Comparison of ENCODE assay signal across 31 cellular contexts in the genomic region with DNA sequence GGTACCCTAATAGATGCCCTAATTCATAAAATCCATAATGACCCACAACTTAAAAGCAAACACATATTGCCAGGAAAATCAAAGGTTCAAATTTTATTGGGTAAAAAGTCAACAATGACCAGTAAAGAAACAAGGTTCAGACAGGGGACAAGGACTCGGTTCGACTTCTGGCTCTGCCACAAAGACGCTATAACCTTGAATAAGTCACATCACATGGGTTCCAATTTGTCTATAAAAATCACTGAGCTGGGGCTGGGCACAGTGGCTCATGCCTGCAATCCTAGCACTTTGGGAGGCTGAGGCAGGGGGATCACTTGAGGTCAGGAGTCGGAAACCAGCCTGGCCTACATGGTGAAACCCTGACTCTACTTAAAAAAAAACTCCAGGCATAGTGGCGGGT.
DNase-seq lines count a peak whose midpoint lies in the region; ATAC-seq and TF ChIP-seq lines count a peak whose summit lies in the region.
"Had no signal": no experiment of that assay in that cellular context is flagged by ENCODE, and none has a peak within 500 bp of the region (broad histone marks: within the 10 kb centered on the region; RNA-seq: fewer than 3 reads in every experiment).

No MANE protein-coding gene starts in this region.

- CTCF ChIA-PET in T-cell (lab: Charles Lee), result no interaction called here

- peak overlapping the region; percentile 45 to 66 for H3K27ac ChIP-seq in prostate gland
- H3K27ac ChIP-seq: breast epithelium, epithelial cell of prostate, GM23248, ovary, SJSA1, skin epidermis, upper lobe of right lung had no signal

- peak overlapping the region; percentile 56 for H3K27ac Mint-ChIP-seq in activated naive CD8-positive, alpha-beta T cell
- no peak overlapping the region for H3K27ac Mint-ChIP-seq in activated naive CD8-positive, alpha-beta T cell treated with anti-CD3 and anti-CD28 coated beads for 36 hours
- H3K27ac Mint-ChIP-seq in T-cell (peak overlapping the region; percentile 44 to 70), endothelial cell (ENCODE audit: unreplicated experiment) (no peak overlapping the region)
- H3K27ac Mint-ChIP-seq: HFFc6; stimulated activated naive B cell treated with anti-CD40 and anti-IgM and Interleukin-4, amounts not matched to agents 10 μg/mL and 1 μg/mL and 100 μg/mL, for 72 hours had no signal

- H3K4me3 Mint-ChIP-seq in activated naive CD8-positive, alpha-beta T cell, result no peak overlapping the region
- no peak overlapping the region for H3K4me3 Mint-ChIP-seq in activated naive CD8-positive, alpha-beta T cell treated with anti-CD3 and anti-CD28 coated beads for 36 hours
- H3K4me3 Mint-ChIP-seq in T-cell (no peak overlapping the region), endothelial cell (ENCODE audit: unreplicated experiment) (peak overlapping the region; percentile 50)
- H3K4me3 Mint-ChIP-seq: HFFc6; neural crest cell; stimulated activated naive B cell treated with anti-CD40 and anti-IgM and Interleukin-4, amounts not matched to agents 10 μg/mL and 1 μg/mL and 100 μg/mL, for 72 hours had no signal

- no peaks in the 10 kb centered on the region for H3K27me3 ChIP-seq in prostate gland (replicated peaks; ENCODE audit: insufficient read depth)
- H3K27me3 ChIP-seq: breast epithelium, ovary, SJSA1, upper lobe of right lung had no signal

- DNase-seq in activated naive CD8-positive, alpha-beta T cell treated with anti-CD3 and anti-CD28 coated beads for 36 hours, result no peak
- DNase-seq in T-cell (no peak), endothelial cell (ENCODE audit: low spot score) (no peak), prostate gland (ENCODE audit: low spot score) (peak; percentile 59), NCI-H82 (lab: John Stamatoyannopoulos, UW) (no peak), ecto neural progenitor cell (ENCODE audit: low spot score) (no peak)
- DNase-seq in stimulated activated CD8-positive, alpha-beta memory T cell treated with anti-CD3 and anti-CD28 coated beads, Interleukin-4, amount 100 ng/mL, for 48 hours, result no peak
- DNase-seq: activated CD4-positive, CD25-positive, alpha-beta regulatory T cell treated with anti-CD3 and anti-CD28 coated beads, Interleukin-2, amount 50 U/mL, for 72 hours; activated CD8-positive, alpha-beta memory T cell treated with anti-CD3 and anti-CD28 coated beads for 24 hours; activated T-cell treated with anti-CD3 and anti-CD28 coated beads, Interleukin-2, amount 50 U/mL, for 1 hour; anterior cingulate cortex; Calu3; DMS79 treated with DMSO at 0.1 percent for 48 hours; GDM1; GM23248; HFFc6; hippocampal formation; NCI-H1694; NCI-H446; NCI-H774; ovary; retina; RPMI8226; stimulated activated naive B cell treated with anti-CD40 and anti-IgM and Interleukin-4, amounts not matched to agents 10 μg/mL and 1 μg/mL and 100 μg/mL, for 72 hours; upper lobe of right lung had no signal

- H3K27me3 Mint-ChIP-seq in activated naive CD8-positive, alpha-beta T cell, result no peaks in the 10 kb centered on the region
- H3K27me3 Mint-ChIP-seq in activated naive CD8-positive, alpha-beta T cell treated with anti-CD3 and anti-CD28 coated beads for 36 hours, result no peaks in the 10 kb centered on the region
- H3K27me3 Mint-ChIP-seq in T-cell, result no peaks in the 10 kb centered on the region
- H3K27me3 Mint-ChIP-seq in endothelial cell (ENCODE audit: unreplicated experiment), result peaks cover 5% of the 10 kb centered on the region
- H3K27me3 Mint-ChIP-seq: stimulated activated naive B cell treated with anti-CD40 and anti-IgM and Interleukin-4, amounts not matched to agents 10 μg/mL and 1 μg/mL and 100 μg/mL, for 72 hours had no signal

- WGBS in prostate gland, result 61% methylated on average over 5 of the region's 5 CpGs

- TF ChIP-seq CTCF in endothelial cell (IDR thresholded peaks at IDR 0.05; ENCODE audit: unreplicated experiment) (no peak), prostate gland (IDR thresholded peaks at IDR 0.05) (no peak)

- ATAC-seq in T-cell (replicated peaks in 1 of 4), result no peak
- ATAC-seq: stimulated activated naive B cell treated with anti-CD40 and anti-IgM and Interleukin-4, amounts not matched to agents 10 μg/mL and 1 μg/mL and 100 μg/mL, for 72 hours; upper lobe of right lung had no signal

- TF ChIP-seq POLR2A in prostate gland (IDR thresholded peaks at IDR 0.05), result no peak

- H3K4me1 ChIP-seq in prostate gland (replicated peaks), result peaks cover 18% of the 10 kb centered on the region
- H3K4me1 ChIP-seq: breast epithelium, SJSA1, upper lobe of right lung had no signal

- H3K36me3 Mint-ChIP-seq in activated naive CD8-positive, alpha-beta T cell, result peaks cover 17% of the 10 kb centered on the region
- H3K36me3 Mint-ChIP-seq in activated naive CD8-positive, alpha-beta T cell treated with anti-CD3 and anti-CD28 coated beads for 36 hours, result peaks cover 44% of the 10 kb centered on the region
- H3K36me3 Mint-ChIP-seq in T-cell (peaks cover 45% of the 10 kb centered on the region), endothelial cell (ENCODE audit: low read depth, unreplicated experiment) (peaks cover 36% of the 10 kb centered on the region)

- H3K4me1 Mint-ChIP-seq in activated naive CD8-positive, alpha-beta T cell (ENCODE audit: low read depth), result peaks cover 51% of the 10 kb centered on the region
- H3K4me1 Mint-ChIP-seq in activated naive CD8-positive, alpha-beta T cell treated with anti-CD3 and anti-CD28 coated beads for 36 hours, result peaks cover 57% of the 10 kb centered on the region
- H3K4me1 Mint-ChIP-seq in T-cell, result peaks cover 53 to 59% (median 58%) of the 10 kb centered on the region in 3 donors
- peaks cover 6% of the 10 kb centered on the region for H3K4me1 Mint-ChIP-seq in endothelial cell (ENCODE audit: unreplicated experiment)

- H3K9me3 ChIP-seq in prostate gland, result no peaks in the 10 kb centered on the region
- H3K9me3 ChIP-seq: breast epithelium, ovary, SJSA1, upper lobe of right lung had no signal

- intact Hi-C loops in prostate gland (cut with DNase I), result no loop called here

- H3K9me3 Mint-ChIP-seq in activated naive CD8-positive, alpha-beta T cell (ENCODE audit: low read depth), result no peaks in the 10 kb centered on the region
- H3K9me3 Mint-ChIP-seq in activated naive CD8-positive, alpha-beta T cell treated with anti-CD3 and anti-CD28 coated beads for 36 hours, result no peaks in the 10 kb centered on the region
- H3K9me3 Mint-ChIP-seq in T-cell (no peaks in the 10 kb centered on the region), endothelial cell (ENCODE audit: unreplicated experiment) (no peaks in the 10 kb centered on the region)
- H3K9me3 Mint-ChIP-seq: HFFc6, neural crest cell had no signal

- no peak overlapping the region for H3K4me3 ChIP-seq in prostate gland
- H3K4me3 ChIP-seq: breast epithelium, GM23248, ovary, SJSA1, skin epidermis, upper lobe of right lung had no signal

- no peaks in the 10 kb centered on the region for H3K36me3 ChIP-seq in prostate gland
- H3K36me3 ChIP-seq: breast epithelium, ovary, SJSA1 had no signal

- POLR2A ChIA-PET in T-cell (lab: Charles Lee), result no interaction called here

Comparison
In these comparisons a context has a peak if more than half of its experiments do, and no peak if none do; other contexts are left out.
1. H3K27ac Mint-ChIP-seq: peak in activated naive CD8-positive, alpha-beta T cell (single experiment) and T-cell (2 of 2); none in activated naive CD8-positive, alpha-beta T cell treated with anti-CD3 and anti-CD28 coated beads for 36 hours (single experiment) and endothelial cell (single experiment).